In the genomic region with DNA sequence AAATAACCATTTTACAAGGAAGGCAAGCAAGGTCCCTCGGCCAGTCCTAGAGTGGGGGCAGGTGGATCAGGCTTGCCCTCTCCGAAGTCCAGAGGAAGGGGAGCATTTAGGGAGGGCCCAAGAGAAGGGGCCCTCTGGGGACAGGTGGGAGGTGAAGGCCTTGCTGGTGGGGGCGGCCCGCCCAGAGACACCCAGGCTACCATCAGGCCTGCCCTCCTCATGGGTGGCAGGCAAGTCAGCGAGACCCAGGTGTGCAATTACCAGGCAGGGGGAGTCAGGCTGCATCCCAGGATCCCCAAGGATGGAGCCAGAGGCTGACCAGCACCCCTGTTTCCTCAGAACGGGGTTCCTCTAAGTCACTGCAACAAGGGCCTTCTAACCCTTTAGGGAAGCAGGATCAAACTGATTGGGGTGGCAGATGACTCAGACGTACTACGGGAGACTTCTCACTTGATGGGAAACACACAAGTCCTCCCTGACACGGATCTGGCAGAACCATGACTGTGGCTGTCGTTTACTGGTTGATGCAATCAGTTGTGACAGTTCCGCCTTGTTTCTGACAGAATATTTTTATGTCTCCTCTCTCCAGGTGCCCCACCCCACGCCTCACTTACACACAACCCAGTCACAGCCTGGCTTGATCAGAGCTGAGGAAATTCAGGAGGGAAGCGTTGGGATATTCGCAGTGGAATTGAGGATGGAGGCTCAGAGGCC, we compare ENCODE assay signal across 16 cellular contexts. TPM values are rescaled to one million over a fixed set of nuclear protein-coding genes. Genes with fewer than 3 reads are reported as not detected.
A peak's percentile ranks its signal among the peaks of the same experiment; 100 is the strongest.
DNase-seq lines count a peak whose midpoint lies in the region; ATAC-seq and TF ChIP-seq lines count a peak whose summit lies in the region.
"Had no signal": no experiment of that assay in that cellular context is flagged by ENCODE, and none has a peak within 500 bp of the region (broad histone marks: within the 10 kb centered on the region; RNA-seq: fewer than 3 reads in every experiment).

No MANE protein-coding gene starts in this region.

- H3K4me1 Mint-ChIP-seq in stimulated activated effector memory CD8-positive, alpha-beta T cell treated with anti-CD3 and anti-CD28 coated beads, Interleukin-12 subunit alpha, Interleukin-12 subunit beta, amount 100 ng/mL, for 72 hours, result peaks cover 7% of the 10 kb centered on the region

- DNase-seq in NCI-H510A treated with DMSO at 0.1 percent for 48 hours (lab: John Stamatoyannopoulos, UW), result peak; percentile 3
- no peak for DNase-seq in NCI-H510A (lab: John Stamatoyannopoulos, UW)
- peak; percentile 81 for DNase-seq in SIG-M5 (lab: John Stamatoyannopoulos, UW)
- no peak for DNase-seq in foreskin keratinocyte
- no peak for DNase-seq in stimulated activated effector memory CD8-positive, alpha-beta T cell treated with anti-CD3 and anti-CD28 coated beads, Interleukin-12 subunit alpha, Interleukin-12 subunit beta, amount 100 ng/mL, for 72 hours (ENCODE audit: low spot score in 2 of 2)
- no peak for DNase-seq in H4 (ENCODE audit: low spot score)
- DNase-seq in GM19240 (ENCODE audit: insufficient read length, low spot score), result no peak
- DNase-seq: 8988T; DMS 273 treated with DMSO at 0.1 percent for 48 hours; effector CD4-positive, alpha-beta T cell; midbrain; right lobe of liver had no signal

- H3K27ac ChIP-seq in foreskin keratinocyte, result no peak overlapping the region
- H3K27ac ChIP-seq: KMS-11, right lobe of liver had no signal

- ATAC-seq in foreskin keratinocyte (peak; percentile 59), HG03045 (IDR thresholded peaks at IDR 0.05; ENCODE audit: unreplicated experiment) (no peak)
- ATAC-seq in stimulated activated effector memory CD8-positive, alpha-beta T cell treated with anti-CD3 and anti-CD28 coated beads, Interleukin-12 subunit alpha, Interleukin-12 subunit beta, amount 100 ng/mL, for 72 hours, result no peak
- ATAC-seq: GM12878, HCT116, right lobe of liver had no signal

- H3K9me3 Mint-ChIP-seq in stimulated activated effector memory CD8-positive, alpha-beta T cell treated with anti-CD3 and anti-CD28 coated beads, Interleukin-12 subunit alpha, Interleukin-12 subunit beta, amount 100 ng/mL, for 72 hours, result no peaks in the 10 kb centered on the region

- peaks cover 3% of the 10 kb centered on the region for H3K4me1 ChIP-seq in foreskin keratinocyte
- H3K4me1 ChIP-seq: right lobe of liver had no signal

- no peaks in the 10 kb centered on the region for H3K27me3 ChIP-seq in foreskin keratinocyte
- H3K27me3 ChIP-seq: right lobe of liver had no signal

- no peak for TF ChIP-seq CTCF in foreskin keratinocyte (conservative IDR thresholded peaks at IDR 0.05)

- H3K36me3 Mint-ChIP-seq in stimulated activated effector memory CD8-positive, alpha-beta T cell treated with anti-CD3 and anti-CD28 coated beads, Interleukin-12 subunit alpha, Interleukin-12 subunit beta, amount 100 ng/mL, for 72 hours, result no peaks in the 10 kb centered on the region

- H3K27ac Mint-ChIP-seq in stimulated activated effector memory CD8-positive, alpha-beta T cell treated with anti-CD3 and anti-CD28 coated beads, Interleukin-12 subunit alpha, Interleukin-12 subunit beta, amount 100 ng/mL, for 72 hours, result peak overlapping the region; percentile 81

- no peak overlapping the region for H3K4me3 Mint-ChIP-seq in stimulated activated effector memory CD8-positive, alpha-beta T cell treated with anti-CD3 and anti-CD28 coated beads, Interleukin-12 subunit alpha, Interleukin-12 subunit beta, amount 100 ng/mL, for 72 hours

RNA-seq across cellular contexts. Expression of a gene that starts 8.2 kb away (rescaled TPM):
- 0.03 and 0.04 TPM in 2 replicates for total RNA-seq in foreskin keratinocyte
- polyA plus RNA-seq in foreskin keratinocyte, result 0.03 and 0.06 TPM in 2 replicates
- total RNA-seq in H4 (2014; rRNA removed; shearing (Covaris generic)), result 0.27 TPM in 1 of 2 replicates, not detected in the other

Comparison
In these comparisons a context has a peak if more than half of its experiments do, and no peak if none do; other contexts are left out.
1. DNase-seq: peak in NCI-H510A treated with DMSO at 0.1 percent for 48 hours (single experiment) and SIG-M5 (single experiment); none in NCI-H510A (single experiment), foreskin keratinocyte (0 of 2), stimulated activated effector memory CD8-positive, alpha-beta T cell treated with anti-CD3 and anti-CD28 coated beads, Interleukin-12 subunit alpha, Interleukin-12 subunit beta, amount 100 ng/mL, for 72 hours (0 of 2), H4 (single experiment) and GM19240 (single experiment).